In genomic region chr19:35995655-35995993, GRCh38 we compare ENCODE assay signal across 1 cellular context.
TF ChIP-seq lines count a peak whose summit lies in the region.

No MANE protein-coding gene starts in this region.

TF ChIP-seq in HepG2, 621 proteins besides CTCF, POLR2A, EP300 and RAD21:
- TF ChIP-seq GABPA (IDR thresholded peaks at IDR 0.05; ENCODE audit: low read depth, low read length), result peak; percentile 52
- TF ChIP-seq GABPA (CRISPR knock-in tag; IDR thresholded peaks at IDR 0.05; ENCODE audit: low read depth), result peak; percentile 19; the same call in 1 of the 2 replicates
- TF ChIP-seq FOXJ3 (CRISPR knock-in tag; IDR thresholded peaks at IDR 0.05; ENCODE audit: borderline replicate concordance), result no peak
- 0 out of 2 replicates have a peak, but pooled peaks have one; percentile 10 for TF ChIP-seq ZNF501 (CRISPR knock-in tag; IDR thresholded peaks at IDR 0.05)
- peak; percentile 29; the same call in 1 of the 2 replicates for TF ChIP-seq MTA1 (CRISPR knock-in tag; IDR thresholded peaks at IDR 0.05; ENCODE audit: borderline replicate concordance)
- no peak for TF ChIP-seq MBD4 (IDR thresholded peaks at IDR 0.05; ENCODE audit: borderline replicate concordance, low read length)
- TF ChIP-seq DR1 (CRISPR knock-in tag; IDR thresholded peaks at IDR 0.05), result no peak
- 0 out of 2 replicates have a peak, but pooled peaks have one; percentile 10 for TF ChIP-seq ZNF281 (CRISPR knock-in tag; IDR thresholded peaks at IDR 0.05; ENCODE audit: borderline replicate concordance)
- TF ChIP-seq ZNF777 (CRISPR knock-in tag; IDR thresholded peaks at IDR 0.05), result peak; percentile 90
- TF ChIP-seq FOXA1 (IDR thresholded peaks at IDR 0.05), result no peak
- no peak for TF ChIP-seq FOXA1 (CRISPR knock-in tag; IDR thresholded peaks at IDR 0.05)
- TF ChIP-seq ZNF781 (CRISPR knock-in tag; IDR thresholded peaks at IDR 0.05; ENCODE audit: borderline replicate concordance, not compliant biosample characterization), result no peak
- TF ChIP-seq U2AF1 (optimal IDR thresholded peaks at IDR 0.05; ENCODE audit: low read depth, low read length), result no peak
- no peak; the same call in 1 of the 2 replicates for TF ChIP-seq ZFP82 (CRISPR knock-in tag; IDR thresholded peaks at IDR 0.05; ENCODE audit: borderline replicate concordance)
- TF ChIP-seq ZHX1 (CRISPR knock-in tag; IDR thresholded peaks at IDR 0.05; ENCODE audit: low read depth), result 0 out of 2 replicates have a peak, but pooled peaks have one; percentile 28
- TF ChIP-seq ZBTB42 (CRISPR knock-in tag; IDR thresholded peaks at IDR 0.05), result 0 out of 2 replicates have a peak, but pooled peaks have one; percentile 19
- no peak for TF ChIP-seq ZNF678 (CRISPR knock-in tag; IDR thresholded peaks at IDR 0.05)
- TF ChIP-seq FOXK2 (IDR thresholded peaks at IDR 0.05), result no peak
- 0 out of 2 replicates have a peak, but pooled peaks have one; percentile 4 for TF ChIP-seq ZNF616 (CRISPR knock-in tag; IDR thresholded peaks at IDR 0.05; ENCODE audit: low read depth)
- TF ChIP-seq CREM (IDR thresholded peaks at IDR 0.05), result no peak
- no peak for TF ChIP-seq CREM (CRISPR knock-in tag; IDR thresholded peaks at IDR 0.05)
- 0 out of 2 replicates have a peak, but pooled peaks have one; percentile 16 for TF ChIP-seq KDM5A (IDR thresholded peaks at IDR 0.05; ENCODE audit: borderline replicate concordance, low read length)
- TF ChIP-seq XRCC5 (optimal IDR thresholded peaks at IDR 0.05; ENCODE audit: low read length), result peak; percentile 4
- TF ChIP-seq ZKSCAN5 (CRISPR knock-in tag; IDR thresholded peaks at IDR 0.05), result peak; percentile 14; the same call in 1 of the 2 replicates
- TF ChIP-seq RFX3 (CRISPR knock-in tag; IDR thresholded peaks at IDR 0.05), result no peak
- 0 out of 2 replicates have a peak, but pooled peaks have one; percentile 29 for TF ChIP-seq ZNF703 (CRISPR knock-in tag; IDR thresholded peaks at IDR 0.05; ENCODE audit: borderline replicate concordance)
- 0 out of 2 replicates have a peak, but pooled peaks have one; percentile 3 for TF ChIP-seq ZMYM3 (CRISPR knock-in tag; IDR thresholded peaks at IDR 0.05)
- TF ChIP-seq STAG1 (CRISPR knock-in tag; IDR thresholded peaks at IDR 0.05), result no peak
- no peak for TF ChIP-seq TBP (CRISPR knock-in tag; IDR thresholded peaks at IDR 0.05)
- TF ChIP-seq ZFP1 (CRISPR knock-in tag; IDR thresholded peaks at IDR 0.05), result no peak
- TF ChIP-seq ZNF607 (CRISPR knock-in tag; IDR thresholded peaks at IDR 0.05; ENCODE audit: borderline replicate concordance), result 0 out of 2 replicates have a peak, but pooled peaks have one; percentile 5
- no peak for TF ChIP-seq MED1 (CRISPR knock-in tag; IDR thresholded peaks at IDR 0.05)
- no peak for TF ChIP-seq NCOA5 (CRISPR knock-in tag; IDR thresholded peaks at IDR 0.05)
- TF ChIP-seq ZFP91 (CRISPR knock-in tag; IDR thresholded peaks at IDR 0.05; ENCODE audit: borderline replicate concordance), result 0 out of 2 replicates have a peak, but pooled peaks have one; percentile 2
- no peak for TF ChIP-seq ZNF749 (CRISPR knock-in tag; IDR thresholded peaks at IDR 0.05; ENCODE audit: borderline replicate concordance)
- no peak for TF ChIP-seq ZNF292 (CRISPR knock-in tag; IDR thresholded peaks at IDR 0.05; ENCODE audit: borderline replicate concordance, low read depth)
- TF ChIP-seq ZNF546 (CRISPR knock-in tag; conservative IDR thresholded peaks at IDR 0.05), result 0 out of 2 replicates have a peak, but pooled peaks have one; percentile 36
- no peak for TF ChIP-seq ZNF558 (CRISPR knock-in tag; IDR thresholded peaks at IDR 0.05; ENCODE audit: borderline replicate concordance)
- no peak for TF ChIP-seq PHF20 (CRISPR knock-in tag; IDR thresholded peaks at IDR 0.05)
- 0 out of 2 replicates have a peak, but pooled peaks have one; percentile 17 for TF ChIP-seq DPF2 (CRISPR knock-in tag; IDR thresholded peaks at IDR 0.05; ENCODE audit: borderline replicate concordance, low read depth)
- no peak for TF ChIP-seq ZFP37 (CRISPR knock-in tag; IDR thresholded peaks at IDR 0.05; ENCODE audit: borderline replicate concordance)
- TF ChIP-seq ASH2L (IDR thresholded peaks at IDR 0.05; ENCODE audit: insufficient read length, low read depth, low read length), result peak; percentile 54
- TF ChIP-seq MXD3 (CRISPR knock-in tag; IDR thresholded peaks at IDR 0.05), result no peak
- no peak for TF ChIP-seq ZNF652 (CRISPR knock-in tag; IDR thresholded peaks at IDR 0.05; ENCODE audit: borderline replicate concordance, low read depth)
- no peak for TF ChIP-seq AGO2 (optimal IDR thresholded peaks at IDR 0.05; ENCODE audit: low read depth, low read length)
- TF ChIP-seq ZNF263 (CRISPR knock-in tag; IDR thresholded peaks at IDR 0.05), result peak; percentile 20; the same call in 1 of the 2 replicates
- TF ChIP-seq ZNF709 (CRISPR knock-in tag; IDR thresholded peaks at IDR 0.05), result peak; percentile 18; the same call in 1 of the 2 replicates
